In the genomic region with DNA sequence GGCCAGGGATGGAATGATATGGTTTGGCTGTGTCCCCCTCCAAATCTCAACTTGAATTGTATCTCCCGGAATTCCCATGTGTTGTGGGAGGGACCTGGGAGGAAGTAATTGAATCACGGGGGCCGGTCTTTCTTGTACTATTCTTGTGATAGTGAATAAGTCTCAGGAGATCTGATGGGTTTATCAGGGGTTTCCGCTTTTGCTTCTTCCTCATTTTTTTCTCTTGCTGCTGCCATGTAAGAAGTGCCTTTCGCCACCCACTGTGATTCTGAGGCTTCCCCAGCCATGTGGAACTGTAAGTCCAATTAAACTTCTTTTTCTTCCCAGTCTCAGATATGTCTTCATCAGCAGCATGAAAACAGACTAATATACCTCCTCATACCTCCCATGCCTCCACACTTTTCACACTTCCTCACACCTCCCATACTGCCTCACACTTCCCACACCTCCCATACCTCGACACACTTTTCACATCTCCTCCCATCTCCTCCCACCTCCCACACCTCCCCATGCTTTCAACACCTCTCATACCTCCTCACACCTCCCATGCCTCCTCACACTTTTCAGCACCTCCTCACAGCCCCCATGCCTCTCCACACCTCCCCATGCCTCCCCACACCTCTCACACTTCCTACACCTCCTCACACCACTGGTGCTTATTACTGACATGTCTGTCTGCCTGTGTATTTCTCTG, we compare ENCODE assay signal across 1 cellular context.
TF ChIP-seq lines count a peak whose summit lies in the region.

No MANE protein-coding gene starts in this region.

TF ChIP-seq in liver, 16 proteins besides CTCF, POLR2A, EP300 and RAD21 (continued from another document):
- TF ChIP-seq, protein P1, sequence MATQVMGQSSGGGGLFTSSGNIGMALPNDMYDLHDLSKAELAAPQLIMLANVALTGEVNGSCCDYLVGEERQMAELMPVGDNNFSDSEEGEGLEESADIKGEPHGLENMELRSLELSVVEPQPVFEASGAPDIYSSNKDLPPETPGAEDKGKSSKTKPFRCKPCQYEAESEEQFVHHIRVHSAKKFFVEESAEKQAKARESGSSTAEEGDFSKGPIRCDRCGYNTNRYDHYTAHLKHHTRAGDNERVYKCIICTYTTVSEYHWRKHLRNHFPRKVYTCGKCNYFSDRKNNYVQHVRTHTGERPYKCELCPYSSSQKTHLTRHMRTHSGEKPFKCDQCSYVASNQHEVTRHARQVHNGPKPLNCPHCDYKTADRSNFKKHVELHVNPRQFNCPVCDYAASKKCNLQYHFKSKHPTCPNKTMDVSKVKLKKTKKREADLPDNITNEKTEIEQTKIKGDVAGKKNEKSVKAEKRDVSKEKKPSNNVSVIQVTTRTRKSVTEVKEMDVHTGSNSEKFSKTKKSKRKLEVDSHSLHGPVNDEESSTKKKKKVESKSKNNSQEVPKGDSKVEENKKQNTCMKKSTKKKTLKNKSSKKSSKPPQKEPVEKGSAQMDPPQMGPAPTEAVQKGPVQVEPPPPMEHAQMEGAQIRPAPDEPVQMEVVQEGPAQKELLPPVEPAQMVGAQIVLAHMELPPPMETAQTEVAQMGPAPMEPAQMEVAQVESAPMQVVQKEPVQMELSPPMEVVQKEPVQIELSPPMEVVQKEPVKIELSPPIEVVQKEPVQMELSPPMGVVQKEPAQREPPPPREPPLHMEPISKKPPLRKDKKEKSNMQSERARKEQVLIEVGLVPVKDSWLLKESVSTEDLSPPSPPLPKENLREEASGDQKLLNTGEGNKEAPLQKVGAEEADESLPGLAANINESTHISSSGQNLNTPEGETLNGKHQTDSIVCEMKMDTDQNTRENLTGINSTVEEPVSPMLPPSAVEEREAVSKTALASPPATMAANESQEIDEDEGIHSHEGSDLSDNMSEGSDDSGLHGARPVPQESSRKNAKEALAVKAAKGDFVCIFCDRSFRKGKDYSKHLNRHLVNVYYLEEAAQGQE (IDR thresholded peaks at IDR 0.05), result no peak
